10 cellular contexts compared by ENCODE assay signal in the genomic region with DNA sequence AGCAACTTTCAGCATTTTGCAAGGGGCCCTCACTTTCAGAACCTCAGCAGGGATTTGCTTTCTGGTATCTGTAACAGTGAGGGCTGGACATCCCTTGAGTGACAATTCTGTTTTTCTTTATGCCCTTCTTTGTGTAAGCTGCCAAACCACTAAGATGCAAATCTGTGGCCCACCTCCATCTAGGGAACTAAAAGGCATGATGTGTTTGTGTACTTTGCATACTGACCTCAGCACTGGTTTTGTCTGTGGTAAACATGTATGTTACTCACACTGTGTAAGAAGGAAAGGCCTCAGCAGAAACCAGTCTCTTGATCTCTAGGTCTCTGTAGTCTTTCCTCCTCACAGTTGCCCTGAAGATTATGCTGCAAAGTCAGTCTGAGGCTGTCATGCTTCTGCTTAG.
DNase-seq lines count a peak whose midpoint lies in the region; ATAC-seq and TF ChIP-seq lines count a peak whose summit lies in the region.
"Had no signal": no experiment of that assay in that cellular context is flagged by ENCODE, and none has a peak within 500 bp of the region (broad histone marks: within the 10 kb centered on the region; RNA-seq: fewer than 3 reads in every experiment).

No MANE protein-coding gene starts in this region.

- no peak overlapping the region for H3K27ac Mint-ChIP-seq in stimulated activated effector memory CD8-positive, alpha-beta T cell treated with anti-CD3 and anti-CD28 coated beads, Interleukin-12 subunit alpha, Interleukin-12 subunit beta, amount 100 ng/mL, for 72 hours

- H3K27me3 ChIP-seq in lower lobe of right lung (ENCODE audit: low read depth) = no peaks in the 10 kb centered on the region

- H3K4me1 ChIP-seq in lower lobe of right lung = no peaks in the 10 kb centered on the region

- H3K9me3 Mint-ChIP-seq in stimulated activated effector memory CD8-positive, alpha-beta T cell treated with anti-CD3 and anti-CD28 coated beads, Interleukin-12 subunit alpha, Interleukin-12 subunit beta, amount 100 ng/mL, for 72 hours = no peaks in the 10 kb centered on the region

- no peaks in the 10 kb centered on the region for H3K36me3 Mint-ChIP-seq in stimulated activated effector memory CD8-positive, alpha-beta T cell treated with anti-CD3 and anti-CD28 coated beads, Interleukin-12 subunit alpha, Interleukin-12 subunit beta, amount 100 ng/mL, for 72 hours

- no peak for TF ChIP-seq CTCF in lower lobe of right lung (IDR thresholded peaks at IDR 0.05)

- no peaks in the 10 kb centered on the region for H3K36me3 ChIP-seq in lower lobe of right lung

- no peaks in the 10 kb centered on the region for H3K4me1 Mint-ChIP-seq in stimulated activated effector memory CD8-positive, alpha-beta T cell treated with anti-CD3 and anti-CD28 coated beads, Interleukin-12 subunit alpha, Interleukin-12 subunit beta, amount 100 ng/mL, for 72 hours

- H3K9me3 ChIP-seq in lower lobe of right lung = no peaks in the 10 kb centered on the region

- H3K4me3 Mint-ChIP-seq in stimulated activated effector memory CD8-positive, alpha-beta T cell treated with anti-CD3 and anti-CD28 coated beads, Interleukin-12 subunit alpha, Interleukin-12 subunit beta, amount 100 ng/mL, for 72 hours = no peak overlapping the region

- intact Hi-C loops in lower lobe of right lung (cut with DNase I) = no loop called here

- DNase-seq in GM19240 (ENCODE audit: insufficient read length, low spot score) (peak; percentile 18), globus pallidus (ENCODE audit: low spot score) (no peak), lower lobe of right lung (no peak)
- no peak for DNase-seq in stimulated activated effector memory CD8-positive, alpha-beta T cell treated with anti-CD3 and anti-CD28 coated beads, Interleukin-12 subunit alpha, Interleukin-12 subunit beta, amount 100 ng/mL, for 72 hours (ENCODE audit: low spot score in 2 of 2)
- no peak for DNase-seq in activated T-cell treated with anti-CD3 and anti-CD28 coated beads, Interleukin-2, amount 50 U/mL, for 48 hours
- DNase-seq: activated CD4-positive, CD25-positive, alpha-beta regulatory T cell; amygdala; NCI-H774 had no signal

- H3K4me3 ChIP-seq in lower lobe of right lung = no peak overlapping the region

- ATAC-seq in HG02678 (IDR thresholded peaks at IDR 0.05; ENCODE audit: unreplicated experiment) (peak; percentile 99), HG03558 (IDR thresholded peaks at IDR 0.05; ENCODE audit: extremely low read depth, unreplicated experiment) (peak; percentile 99), lower lobe of right lung (no peak)
- ATAC-seq in stimulated activated effector memory CD8-positive, alpha-beta T cell treated with anti-CD3 and anti-CD28 coated beads, Interleukin-12 subunit alpha, Interleukin-12 subunit beta, amount 100 ng/mL, for 72 hours = peak; percentile 66

- H3K27ac ChIP-seq in lower lobe of right lung = no peak overlapping the region

Comparison
In these comparisons a context has a peak if more than half of its experiments do, and no peak if none do; other contexts are left out.
1. ATAC-seq: peak in HG02678 (single experiment), HG03558 (single experiment) and stimulated activated effector memory CD8-positive, alpha-beta T cell treated with anti-CD3 and anti-CD28 coated beads, Interleukin-12 subunit alpha, Interleukin-12 subunit beta, amount 100 ng/mL, for 72 hours (single experiment); none in lower lobe of right lung (0 of 2).